ENCODE assay signal across 1 cellular context in the genomic region with DNA sequence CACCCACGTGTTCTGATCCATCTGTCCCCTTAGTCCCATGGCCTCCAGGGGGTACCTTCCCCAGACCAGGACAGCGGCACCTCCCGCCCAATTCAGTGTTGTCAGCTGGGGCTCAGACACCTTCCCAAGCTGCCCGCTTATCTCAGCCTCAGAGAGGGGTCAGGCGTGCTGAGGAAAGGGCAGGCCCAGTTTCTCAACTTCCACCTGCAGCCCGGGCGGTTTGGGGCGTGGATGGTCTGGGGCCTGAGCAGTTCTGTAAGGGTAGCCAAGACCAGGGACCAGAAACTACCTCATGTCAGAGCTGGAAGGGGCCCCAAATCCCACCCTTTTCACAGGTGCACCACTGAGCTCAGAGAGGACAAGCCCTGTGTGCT.
TF ChIP-seq lines count a peak whose summit lies in the region.

No MANE protein-coding gene starts in this region.

TF ChIP-seq in H1, 55 proteins besides CTCF, POLR2A, EP300 and RAD21:
- TF ChIP-seq SIRT6 (IDR thresholded peaks at IDR 0.05; ENCODE audit: low read length): no peak
- no peak for TF ChIP-seq KDM5A (IDR thresholded peaks at IDR 0.05; ENCODE audit: low read length)
- TF ChIP-seq, protein P1, sequence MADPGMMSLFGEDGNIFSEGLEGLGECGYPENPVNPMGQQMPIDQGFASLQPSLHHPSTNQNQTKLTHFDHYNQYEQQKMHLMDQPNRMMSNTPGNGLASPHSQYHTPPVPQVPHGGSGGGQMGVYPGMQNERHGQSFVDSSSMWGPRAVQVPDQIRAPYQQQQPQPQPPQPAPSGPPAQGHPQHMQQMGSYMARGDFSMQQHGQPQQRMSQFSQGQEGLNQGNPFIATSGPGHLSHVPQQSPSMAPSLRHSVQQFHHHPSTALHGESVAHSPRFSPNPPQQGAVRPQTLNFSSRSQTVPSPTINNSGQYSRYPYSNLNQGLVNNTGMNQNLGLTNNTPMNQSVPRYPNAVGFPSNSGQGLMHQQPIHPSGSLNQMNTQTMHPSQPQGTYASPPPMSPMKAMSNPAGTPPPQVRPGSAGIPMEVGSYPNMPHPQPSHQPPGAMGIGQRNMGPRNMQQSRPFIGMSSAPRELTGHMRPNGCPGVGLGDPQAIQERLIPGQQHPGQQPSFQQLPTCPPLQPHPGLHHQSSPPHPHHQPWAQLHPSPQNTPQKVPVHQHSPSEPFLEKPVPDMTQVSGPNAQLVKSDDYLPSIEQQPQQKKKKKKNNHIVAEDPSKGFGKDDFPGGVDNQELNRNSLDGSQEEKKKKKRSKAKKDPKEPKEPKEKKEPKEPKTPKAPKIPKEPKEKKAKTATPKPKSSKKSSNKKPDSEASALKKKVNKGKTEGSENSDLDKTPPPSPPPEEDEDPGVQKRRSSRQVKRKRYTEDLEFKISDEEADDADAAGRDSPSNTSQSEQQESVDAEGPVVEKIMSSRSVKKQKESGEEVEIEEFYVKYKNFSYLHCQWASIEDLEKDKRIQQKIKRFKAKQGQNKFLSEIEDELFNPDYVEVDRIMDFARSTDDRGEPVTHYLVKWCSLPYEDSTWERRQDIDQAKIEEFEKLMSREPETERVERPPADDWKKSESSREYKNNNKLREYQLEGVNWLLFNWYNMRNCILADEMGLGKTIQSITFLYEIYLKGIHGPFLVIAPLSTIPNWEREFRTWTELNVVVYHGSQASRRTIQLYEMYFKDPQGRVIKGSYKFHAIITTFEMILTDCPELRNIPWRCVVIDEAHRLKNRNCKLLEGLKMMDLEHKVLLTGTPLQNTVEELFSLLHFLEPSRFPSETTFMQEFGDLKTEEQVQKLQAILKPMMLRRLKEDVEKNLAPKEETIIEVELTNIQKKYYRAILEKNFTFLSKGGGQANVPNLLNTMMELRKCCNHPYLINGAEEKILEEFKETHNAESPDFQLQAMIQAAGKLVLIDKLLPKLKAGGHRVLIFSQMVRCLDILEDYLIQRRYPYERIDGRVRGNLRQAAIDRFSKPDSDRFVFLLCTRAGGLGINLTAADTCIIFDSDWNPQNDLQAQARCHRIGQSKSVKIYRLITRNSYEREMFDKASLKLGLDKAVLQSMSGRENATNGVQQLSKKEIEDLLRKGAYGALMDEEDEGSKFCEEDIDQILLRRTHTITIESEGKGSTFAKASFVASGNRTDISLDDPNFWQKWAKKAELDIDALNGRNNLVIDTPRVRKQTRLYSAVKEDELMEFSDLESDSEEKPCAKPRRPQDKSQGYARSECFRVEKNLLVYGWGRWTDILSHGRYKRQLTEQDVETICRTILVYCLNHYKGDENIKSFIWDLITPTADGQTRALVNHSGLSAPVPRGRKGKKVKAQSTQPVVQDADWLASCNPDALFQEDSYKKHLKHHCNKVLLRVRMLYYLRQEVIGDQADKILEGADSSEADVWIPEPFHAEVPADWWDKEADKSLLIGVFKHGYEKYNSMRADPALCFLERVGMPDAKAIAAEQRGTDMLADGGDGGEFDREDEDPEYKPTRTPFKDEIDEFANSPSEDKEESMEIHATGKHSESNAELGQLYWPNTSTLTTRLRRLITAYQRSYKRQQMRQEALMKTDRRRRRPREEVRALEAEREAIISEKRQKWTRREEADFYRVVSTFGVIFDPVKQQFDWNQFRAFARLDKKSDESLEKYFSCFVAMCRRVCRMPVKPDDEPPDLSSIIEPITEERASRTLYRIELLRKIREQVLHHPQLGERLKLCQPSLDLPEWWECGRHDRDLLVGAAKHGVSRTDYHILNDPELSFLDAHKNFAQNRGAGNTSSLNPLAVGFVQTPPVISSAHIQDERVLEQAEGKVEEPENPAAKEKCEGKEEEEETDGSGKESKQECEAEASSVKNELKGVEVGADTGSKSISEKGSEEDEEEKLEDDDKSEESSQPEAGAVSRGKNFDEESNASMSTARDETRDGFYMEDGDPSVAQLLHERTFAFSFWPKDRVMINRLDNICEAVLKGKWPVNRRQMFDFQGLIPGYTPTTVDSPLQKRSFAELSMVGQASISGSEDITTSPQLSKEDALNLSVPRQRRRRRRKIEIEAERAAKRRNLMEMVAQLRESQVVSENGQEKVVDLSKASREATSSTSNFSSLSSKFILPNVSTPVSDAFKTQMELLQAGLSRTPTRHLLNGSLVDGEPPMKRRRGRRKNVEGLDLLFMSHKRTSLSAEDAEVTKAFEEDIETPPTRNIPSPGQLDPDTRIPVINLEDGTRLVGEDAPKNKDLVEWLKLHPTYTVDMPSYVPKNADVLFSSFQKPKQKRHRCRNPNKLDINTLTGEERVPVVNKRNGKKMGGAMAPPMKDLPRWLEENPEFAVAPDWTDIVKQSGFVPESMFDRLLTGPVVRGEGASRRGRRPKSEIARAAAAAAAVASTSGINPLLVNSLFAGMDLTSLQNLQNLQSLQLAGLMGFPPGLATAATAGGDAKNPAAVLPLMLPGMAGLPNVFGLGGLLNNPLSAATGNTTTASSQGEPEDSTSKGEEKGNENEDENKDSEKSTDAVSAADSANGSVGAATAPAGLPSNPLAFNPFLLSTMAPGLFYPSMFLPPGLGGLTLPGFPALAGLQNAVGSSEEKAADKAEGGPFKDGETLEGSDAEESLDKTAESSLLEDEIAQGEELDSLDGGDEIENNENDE (IDR thresholded peaks at IDR 0.05; ENCODE audit: insufficient replicate concordance, low read length): no peak
- no peak for TF ChIP-seq KDM1A (IDR thresholded peaks at IDR 0.05; ENCODE audit: borderline replicate concordance, low read length)
- no peak for TF ChIP-seq CBX8 (IDR thresholded peaks at IDR 0.05; ENCODE audit: borderline replicate concordance, low read depth, low read length)
- TF ChIP-seq CEBPB (IDR thresholded peaks at IDR 0.05; ENCODE audit: low read depth, low read length): no peak
- no peak for TF ChIP-seq SP4 (IDR thresholded peaks at IDR 0.05; ENCODE audit: low read length)
- TF ChIP-seq FOSL1 (IDR thresholded peaks at IDR 0.05; ENCODE audit: insufficient read depth, low read depth, low read length): no peak
- TF ChIP-seq TAF1 (IDR thresholded peaks at IDR 0.05; ENCODE audit: low read depth, low read length): no peak
- no peak for TF ChIP-seq TCF12 (IDR thresholded peaks at IDR 0.05; ENCODE audit: low read depth, low read length)
- no peak for TF ChIP-seq JUN (IDR thresholded peaks at IDR 0.05; ENCODE audit: low read depth, low read length)
- no peak for TF ChIP-seq CHD2 (IDR thresholded peaks at IDR 0.05; ENCODE audit: low read length)
- no peak for TF ChIP-seq HDAC2 (IDR thresholded peaks at IDR 0.05; ENCODE audit: borderline replicate concordance in 1 of 2, low read depth in 2 of 2, low read length in 2 of 2)
- no peak for TF ChIP-seq JUND (IDR thresholded peaks at IDR 0.05; ENCODE audit: low read length)
- TF ChIP-seq, protein P2, sequence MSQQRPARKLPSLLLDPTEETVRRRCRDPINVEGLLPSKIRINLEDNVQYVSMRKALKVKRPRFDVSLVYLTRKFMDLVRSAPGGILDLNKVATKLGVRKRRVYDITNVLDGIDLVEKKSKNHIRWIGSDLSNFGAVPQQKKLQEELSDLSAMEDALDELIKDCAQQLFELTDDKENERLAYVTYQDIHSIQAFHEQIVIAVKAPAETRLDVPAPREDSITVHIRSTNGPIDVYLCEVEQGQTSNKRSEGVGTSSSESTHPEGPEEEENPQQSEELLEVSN (IDR thresholded peaks at IDR 0.05): no peak
- TF ChIP-seq GABPA (IDR thresholded peaks at IDR 0.05; ENCODE audit: borderline replicate concordance, insufficient read depth, low read length): no peak
